Comparison of ENCODE assay signal across 23 cellular contexts in genomic region chr9:138122676-138123075, GRCh38.
"Had no signal": no experiment of that assay in that cellular context is flagged by ENCODE, and none has a peak within 500 bp of the region (broad histone marks: within the 10 kb centered on the region; RNA-seq: fewer than 3 reads in every experiment).

No MANE protein-coding gene starts in this region.

- FAIRE-seq: HepG2 had no signal

- H3K36me3 ChIP-seq: MG63 had no signal

- H3K9me3 ChIP-seq: MG63 had no signal

- H3K27ac ChIP-seq: RWPE1 had no signal

- H3K27me3 ChIP-seq: MG63 had no signal

- ATAC-seq: HepG2, Panc1, PC-3, SK-N-SH treated with all-trans-retinoic acid at 6 μM for 48 hours had no signal

- H3K4me3 ChIP-seq: MG63 had no signal

- DNase-seq: KG1; MG63; NCI-H1092; NCI-H1105 treated with DMSO at 0.1 percent for 48 hours; NCI-H1417 treated with DMSO at 0.1 percent for 48 hours; NCI-H146; NCI-H187; NCI-H2029; NCI-H2081 treated with DMSO at 0.1 percent for 48 hours; NCI-H2171; NCI-H226; NCI-H446; NCI-H510A; NCI-H524 treated with DMSO at 0.1 percent for 48 hours; NCI-H69; NCI-H774; NK-92 treated with Interleukin-12 subunit alpha and Interleukin-12 subunit beta, amount 100 ng/mL, for 24 hours; PC-3; SHP77 had no signal
